ENCODE assay signal across 21 cellular contexts in the genomic region with DNA sequence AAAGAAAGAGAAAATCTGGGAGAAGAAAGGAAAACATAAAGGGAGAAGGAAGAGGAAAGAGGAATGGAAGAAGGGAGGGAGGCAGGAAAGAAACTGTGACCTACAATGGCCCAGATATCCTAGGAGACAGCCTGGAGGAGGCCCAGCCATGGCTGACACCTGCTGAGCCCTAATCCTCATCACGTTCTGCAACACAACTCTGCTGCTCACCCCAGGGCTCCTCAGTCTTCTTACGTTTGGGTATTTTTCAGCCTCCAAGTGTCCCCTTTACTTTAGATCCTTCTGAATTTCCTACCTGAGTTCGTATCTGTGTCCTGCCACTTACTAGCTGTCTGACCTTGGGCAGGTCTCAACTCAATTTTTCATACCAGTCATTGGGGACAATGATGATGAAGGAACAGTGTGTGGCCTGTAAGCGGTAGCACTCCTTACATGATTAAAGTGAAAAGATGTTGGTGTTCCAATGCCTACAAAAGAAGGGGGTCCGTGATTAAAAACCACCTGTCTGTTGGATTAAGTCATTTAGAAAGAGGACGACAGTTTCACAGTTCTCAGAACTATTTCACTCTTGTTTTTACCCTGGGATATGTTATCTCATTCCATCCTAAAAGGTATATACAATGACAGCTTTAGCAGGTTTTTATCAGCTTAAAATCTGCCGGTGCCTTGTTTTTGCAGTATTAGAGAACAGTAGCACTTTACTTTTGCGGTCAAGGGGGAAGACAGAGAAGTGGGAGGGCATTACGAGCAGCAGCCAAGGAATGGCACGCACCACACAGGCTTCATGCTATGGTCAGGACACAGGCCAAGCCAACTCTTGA. TPM values are rescaled to one million over a fixed set of nuclear protein-coding genes. Genes with fewer than 3 reads are reported as not detected.
DNase-seq lines count a peak whose midpoint lies in the region; ATAC-seq and TF ChIP-seq lines count a peak whose summit lies in the region.
"Had no signal": no experiment of that assay in that cellular context is flagged by ENCODE, and none has a peak within 500 bp of the region (broad histone marks: within the 10 kb centered on the region; RNA-seq: fewer than 3 reads in every experiment).

No MANE protein-coding gene starts in this region.

- no peak for TF ChIP-seq CTCF in CD4-positive, alpha-beta T cell (IDR thresholded peaks at IDR 0.05)
- TF ChIP-seq CTCF in CD8-positive, alpha-beta T cell (IDR thresholded peaks at IDR 0.05) = no peak
- TF ChIP-seq CTCF in brain microvascular endothelial cell (IDR thresholded peaks at IDR 0.05; ENCODE audit: low read depth, low read length, missing control alignments) = no peak

- no peaks in the 10 kb centered on the region for H3K4me1 ChIP-seq in CD8-positive, alpha-beta T cell (ENCODE audit: insufficient read depth, low read length)
- H3K4me1 ChIP-seq: psoas muscle, SJCRH30 had no signal

- intact Hi-C loops in CD4-positive, alpha-beta T cell (cut with DNase I, micrococcal nuclease) = no loop called here
- intact Hi-C loops in CD8-positive, alpha-beta T cell (cut with DNase I, micrococcal nuclease) = no loop called here

- H3K27ac ChIP-seq in CD4-positive, alpha-beta T cell (ENCODE audit: low read depth, low read length) = no peak overlapping the region
- no peak overlapping the region for H3K27ac ChIP-seq in CD8-positive, alpha-beta T cell (ENCODE audit: low read depth, low read length)
- no peak overlapping the region for H3K27ac ChIP-seq in brain microvascular endothelial cell
- H3K27ac ChIP-seq: psoas muscle, SJCRH30, WERI-Rb-1 had no signal

- no peaks in the 10 kb centered on the region for H3K36me3 ChIP-seq in CD8-positive, alpha-beta T cell (ENCODE audit: insufficient read depth, low read length)
- H3K36me3 ChIP-seq in brain microvascular endothelial cell (replicated peaks) = peaks cover 4% of the 10 kb centered on the region
- H3K36me3 ChIP-seq: SJCRH30, WERI-Rb-1 had no signal

- H3K4me3 Mint-ChIP-seq in CD4-positive, alpha-beta T cell = peak overlapping the region; percentile 36
- H3K4me3 Mint-ChIP-seq in CD8-positive, alpha-beta T cell = no peak overlapping the region
- H3K4me3 Mint-ChIP-seq in effector memory CD8-positive, alpha-beta T cell = peak overlapping the region; percentile 7 to 36
- H3K4me3 Mint-ChIP-seq: mesothelial cell of epicardium, nephron progenitor cell had no signal

- peaks cover 76% of the 10 kb centered on the region for H3K4me1 Mint-ChIP-seq in CD4-positive, alpha-beta T cell (ENCODE audit: low read depth)
- peaks cover 37% of the 10 kb centered on the region for H3K4me1 Mint-ChIP-seq in CD8-positive, alpha-beta T cell (ENCODE audit: low read depth)
- H3K4me1 Mint-ChIP-seq in effector memory CD8-positive, alpha-beta T cell (ENCODE audit: low read depth in 2 of 2) = peaks cover 6 to 37% of the 10 kb centered on the region in 2 donors

- no peaks in the 10 kb centered on the region for H3K27me3 ChIP-seq in CD4-positive, alpha-beta T cell (ENCODE audit: control insufficient read depth, insufficient read depth, low read length)
- H3K27me3 ChIP-seq in CD8-positive, alpha-beta T cell (ENCODE audit: insufficient read depth, low read length) = no peaks in the 10 kb centered on the region
- H3K27me3 ChIP-seq in brain microvascular endothelial cell (replicated peaks) = no peaks in the 10 kb centered on the region
- H3K27me3 ChIP-seq: heart right ventricle, SJCRH30 had no signal

- H3K4me3 ChIP-seq in CD8-positive, alpha-beta T cell (ENCODE audit: low read depth, low read length) = no peak overlapping the region
- no peak overlapping the region for H3K4me3 ChIP-seq in brain microvascular endothelial cell (ENCODE audit: low read depth, low read length)
- H3K4me3 ChIP-seq: heart right ventricle, psoas muscle, SJCRH30, skin epidermis had no signal

- in situ Hi-C loops in brain microvascular endothelial cell (cut with HindIII; ENCODE audit: low pct_ligation_motif_present, low sequenced_read_pairs) = no loop called here

- no peaks in the 10 kb centered on the region for H3K9me3 ChIP-seq in CD4-positive, alpha-beta T cell (ENCODE audit: control insufficient read depth, low read length)
- no peaks in the 10 kb centered on the region for H3K9me3 ChIP-seq in CD8-positive, alpha-beta T cell (ENCODE audit: low read length)
- H3K9me3 ChIP-seq: heart right ventricle, psoas muscle, SJCRH30 had no signal

- DNase-seq in CD4-positive, alpha-beta T cell = no peak
- peak in 1 of 7 experiments; percentile 16 for DNase-seq in CD8-positive, alpha-beta T cell
- DNase-seq in activated T-cell treated with anti-CD3 and anti-CD28 coated beads, Interleukin-2, amount 50 U/mL, for 48 hours = peak; percentile 35 to 37
- DNase-seq in effector memory CD8-positive, alpha-beta T cell = no peak
- DNase-seq in NCI-H748 (lab: John Stamatoyannopoulos, UW; ENCODE audit: unreplicated experiment) = no peak
- DNase-seq in DMS153 treated with DMSO at 0.1 percent for 48 hours (lab: John Stamatoyannopoulos, UW; ENCODE audit: unreplicated experiment) = no peak
- DNase-seq in brain microvascular endothelial cell = no peak
- DNase-seq: H7, heart right ventricle, Kasumi-1, NCI-H2029 treated with DMSO at 0.1 percent for 48 hours, NCI-H446 treated with DMSO at 0.1 percent for 48 hours, nephron progenitor cell, psoas muscle, SJCRH30, WERI-Rb-1 had no signal

- CTCF ChIA-PET in CD4-positive, alpha-beta T cell (lab: Charles Lee) = interaction anchor here (0.6 to 1.5 kb wide), 3 partner anchors 10 to 212 kb away, joined by 3 to 6 read pairs (median 3); no protein-coding TSS in a partner anchor
- CTCF ChIA-PET in CD8-positive, alpha-beta T cell (lab: Charles Lee) = interaction anchor here (1.3 to 1.5 kb wide), 2 partner anchors 18 to 75 kb away, joined by 3 to 5 read pairs; no protein-coding TSS in a partner anchor

- POLR2A ChIA-PET in CD4-positive, alpha-beta T cell (lab: Charles Lee) = interaction anchor here (0.6 to 1.7 kb wide), 7 partner anchors 9 to 133 kb away, joined by 3 to 6 read pairs (median 4); no protein-coding TSS in a partner anchor
- POLR2A ChIA-PET in CD8-positive, alpha-beta T cell (lab: Charles Lee) = no interaction called here

- H3K36me3 Mint-ChIP-seq in CD4-positive, alpha-beta T cell (ENCODE audit: low read depth) = peaks cover 27% of the 10 kb centered on the region
- H3K36me3 Mint-ChIP-seq in CD8-positive, alpha-beta T cell = peaks cover 42% of the 10 kb centered on the region
- peaks cover 6% of the 10 kb centered on the region for H3K36me3 Mint-ChIP-seq in effector memory CD8-positive, alpha-beta T cell (ENCODE audit: insufficient read depth)

- H3K9me3 Mint-ChIP-seq in CD4-positive, alpha-beta T cell = no peaks in the 10 kb centered on the region
- H3K9me3 Mint-ChIP-seq in CD8-positive, alpha-beta T cell = no peaks in the 10 kb centered on the region
- H3K9me3 Mint-ChIP-seq in effector memory CD8-positive, alpha-beta T cell = no peaks in the 10 kb centered on the region
- H3K9me3 Mint-ChIP-seq: mesothelial cell of epicardium, nephron progenitor cell had no signal

- H3K27me3 Mint-ChIP-seq in CD4-positive, alpha-beta T cell = no peaks in the 10 kb centered on the region
- H3K27me3 Mint-ChIP-seq in CD8-positive, alpha-beta T cell (ENCODE audit: low read depth) = no peaks in the 10 kb centered on the region
- no peaks in the 10 kb centered on the region for H3K27me3 Mint-ChIP-seq in effector memory CD8-positive, alpha-beta T cell

- peak overlapping the region; percentile 74 for H3K27ac Mint-ChIP-seq in CD4-positive, alpha-beta T cell
- H3K27ac Mint-ChIP-seq in CD8-positive, alpha-beta T cell = peak overlapping the region; percentile 55
- H3K27ac Mint-ChIP-seq in effector memory CD8-positive, alpha-beta T cell = peak overlapping the region; percentile 1 to 88
- H3K27ac Mint-ChIP-seq: mesothelial cell of epicardium, nephron progenitor cell had no signal

- peak; percentile 42 for ATAC-seq in CD4-positive, alpha-beta T cell (ENCODE audit: poor library complexity)
- no peak for ATAC-seq in CD8-positive, alpha-beta T cell
- peak; percentile 31 for ATAC-seq in effector memory CD8-positive, alpha-beta T cell (replicated peaks)
- no peak for ATAC-seq in HG03354 (IDR thresholded peaks at IDR 0.05; ENCODE audit: poor library complexity, severe bottlenecking, unreplicated experiment)
- ATAC-seq: heart right ventricle, left lobe of liver, Panc1, psoas muscle had no signal

RNA-seq across cellular contexts. Expression of a gene that starts 47.4 kb away (rescaled TPM):
- 10 to 100 TPM; 76.2 to 80.1 TPM for total RNA-seq in CD4-positive, alpha-beta T cell
- total RNA-seq in CD8-positive, alpha-beta T cell = 1 to 10 TPM; 7.5 to 8.7 TPM
- total RNA-seq: H7, mesothelial cell of epicardium, SJCRH30 had no signal

Comparison
In these comparisons a context has a peak if more than half of its experiments do, and no peak if none do; other contexts are left out.
1. ATAC-seq: peak in CD4-positive, alpha-beta T cell (single experiment) and effector memory CD8-positive, alpha-beta T cell (single experiment); none in CD8-positive, alpha-beta T cell (single experiment) and HG03354 (single experiment).
2. DNase-seq: peak in activated T-cell treated with anti-CD3 and anti-CD28 coated beads, Interleukin-2, amount 50 U/mL, for 48 hours (2 of 2); none in CD4-positive, alpha-beta T cell (0 of 10), effector memory CD8-positive, alpha-beta T cell (0 of 3), NCI-H748 (single experiment), DMS153 treated with DMSO at 0.1 percent for 48 hours (single experiment) and brain microvascular endothelial cell (single experiment).
3. RNA of a gene that starts 47.4 kb away (total RNA-seq): 76.2 to 80.1 TPM in CD4-positive, alpha-beta T cell; 7.5 to 8.7 TPM in CD8-positive, alpha-beta T cell; every median in the first group is over 4 times any median in the second.
4. Peak in every context shown above with its lines, with median percentiles within 50 percentile points of each other: H3K27ac Mint-ChIP-seq.